In the genomic region with DNA sequence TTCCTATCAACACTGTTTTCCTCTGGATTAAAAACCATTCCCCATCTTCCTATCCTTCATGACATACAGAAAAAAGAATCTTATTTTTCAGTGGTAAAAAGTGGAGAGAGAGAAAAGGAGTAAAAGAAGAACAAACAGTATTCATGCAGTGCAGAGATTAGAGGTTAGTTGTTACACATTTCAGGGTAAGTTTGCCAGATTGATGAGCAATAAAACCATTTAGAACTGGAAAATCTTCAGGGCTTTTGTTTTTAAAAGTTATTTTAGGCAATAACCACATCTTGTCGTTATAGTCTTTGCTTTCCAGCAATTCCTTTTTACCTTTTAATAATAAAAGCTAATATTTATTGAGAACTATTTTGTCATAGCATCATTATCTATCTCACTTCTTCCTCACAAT, we compare ENCODE assay signal across 19 cellular contexts.
A peak's percentile ranks its signal among the peaks of the same experiment; 100 is the strongest.
DNase-seq lines count a peak whose midpoint lies in the region; ATAC-seq and TF ChIP-seq lines count a peak whose summit lies in the region.
"Had no signal": no experiment of that assay in that cellular context is flagged by ENCODE, and none has a peak within 500 bp of the region (broad histone marks: within the 10 kb centered on the region; RNA-seq: fewer than 3 reads in every experiment).

No MANE protein-coding gene starts in this region.

- H3K9me3 ChIP-seq in esophagus muscularis mucosa: no peaks in the 10 kb centered on the region
- H3K9me3 ChIP-seq: BLaER1 had no signal

- no peaks in the 10 kb centered on the region for H3K36me3 ChIP-seq in esophagus muscularis mucosa
- H3K36me3 ChIP-seq: BLaER1 had no signal

- no peak overlapping the region for H3K4me3 ChIP-seq in esophagus muscularis mucosa
- H3K4me3 ChIP-seq: BLaER1, PC-9 had no signal

- intact Hi-C loops in esophagus muscularis mucosa (cut with DNase I): no loop called here
- intact Hi-C loops in sciatic nerve (cut with DNase I): no loop called here

- TF ChIP-seq EP300 in esophagus muscularis mucosa (IDR thresholded peaks at IDR 0.05): no peak

- no peak for TF ChIP-seq POLR2A in esophagus muscularis mucosa (IDR thresholded peaks at IDR 0.05; ENCODE audit: low read depth)

- peaks cover 5% of the 10 kb centered on the region; the same call in 1 of the 2 replicates for H3K36me3 Mint-ChIP-seq in HFFc6 (ENCODE audit: low read depth)

- H3K27me3 Mint-ChIP-seq in HFFc6 (ENCODE audit: insufficient read depth): no peaks in the 10 kb centered on the region; the same call in 1 of the 2 replicates
- H3K27me3 Mint-ChIP-seq: CD4-positive, alpha-beta memory T cell had no signal

- 26% methylated on average over 1 of the region's 1 CpG for WGBS in esophagus muscularis mucosa

- H3K27me3 ChIP-seq in esophagus muscularis mucosa: no peaks in the 10 kb centered on the region
- H3K27me3 ChIP-seq: BLaER1 had no signal

- peak; percentile 45 for ATAC-seq in sciatic nerve
- ATAC-seq in GM18517 (IDR thresholded peaks at IDR 0.05; ENCODE audit: unreplicated experiment): no peak
- ATAC-seq in GM19351 (IDR thresholded peaks at IDR 0.05; ENCODE audit: unreplicated experiment): no peak
- ATAC-seq: HepG2 had no signal

- TF ChIP-seq CTCF in HFFc6 (IDR thresholded peaks at IDR 0.05): no peak
- TF ChIP-seq CTCF in esophagus muscularis mucosa (IDR thresholded peaks at IDR 0.05): no peak

- H3K4me3 Mint-ChIP-seq in HFFc6: no peak overlapping the region
- H3K4me3 Mint-ChIP-seq: CD4-positive, alpha-beta memory T cell had no signal

- peaks cover 67% of the 10 kb centered on the region for H3K4me1 Mint-ChIP-seq in HFFc6 (ENCODE audit: low read depth)

- peaks cover 0 to 55% (median 42%) of the 10 kb centered on the region in 4 donors for H3K4me1 ChIP-seq in esophagus muscularis mucosa
- H3K4me1 ChIP-seq: BLaER1 had no signal

- H3K27ac Mint-ChIP-seq in HFFc6: peak overlapping the region; percentile 67
- H3K27ac Mint-ChIP-seq: CD4-positive, alpha-beta memory T cell had no signal

- H3K9me3 Mint-ChIP-seq in HFFc6: no peaks in the 10 kb centered on the region

- peak overlapping the region; percentile 29 to 68 (median 48) for H3K27ac ChIP-seq in esophagus muscularis mucosa (replicated peaks in 1 of 4)
- H3K27ac ChIP-seq: BLaER1, PC-9, RWPE1 had no signal

- DNase-seq in AG20443 (ENCODE audit: low spot score) (peak; percentile 20), HFFc6 (no peak), esophagus muscularis mucosa (ENCODE audit: extremely low spot score) (no peak), sciatic nerve (ENCODE audit: low spot score) (no peak), OCI-M1 (lab: John Stamatoyannopoulos, UW) (no peak)
- DNase-seq: Calu3; CD4-positive, alpha-beta memory T cell; DMS53; KG1; NCI-H1417; NCI-H187; NCI-H226; NCI-H524; PC-9 had no signal
